In genomic region chr17:226773-227580, GRCh38 we compare ENCODE assay signal across 15 cellular contexts. TPM values are rescaled to one million over a fixed set of nuclear protein-coding genes. Genes with fewer than 3 reads are reported as not detected.
DNase-seq lines count a peak whose midpoint lies in the region; ATAC-seq and FAIRE-seq lines count a peak whose summit lies in the region.
"Had no signal": no experiment of that assay in that cellular context is flagged by ENCODE, and none has a peak within 500 bp of the region (broad histone marks: within the 10 kb centered on the region; RNA-seq: fewer than 3 reads in every experiment).

No MANE protein-coding gene starts in this region.

- no peak overlapping the region for H2AFZ ChIP-seq in neuronal stem cell (ENCODE audit: low read length)

- H3K4me2 ChIP-seq in neuronal stem cell (ENCODE audit: insufficient read depth, low read length, poor library complexity, severe bottlenecking), result no peak overlapping the region

- no CpG with 5 or more reads among the region's 19 CpGs for WGBS in neuronal stem cell (ENCODE audit: extremely low coverage in 2 of 2, insufficient read length in 2 of 2, insufficient replicate concordance in 1 of 2), 2 donors

- no peak overlapping the region for H3K18ac ChIP-seq in neuronal stem cell (ENCODE audit: low read length)

- H3K27ac ChIP-seq in neuronal stem cell (replicated peaks; ENCODE audit: low read length), result no peak overlapping the region
- H3K27ac ChIP-seq: stomach had no signal

- peaks cover 0 to 4% (median 0%) of the 10 kb centered on the region in 3 experiments for H3K27me3 ChIP-seq in neuronal stem cell (ENCODE audit: control insufficient read depth in 3 of 3, insufficient read depth in 3 of 3, low read depth in 1 of 3, low read length in 3 of 3)
- H3K27me3 ChIP-seq: stomach had no signal

- H3K4me3 ChIP-seq in neuronal stem cell (ENCODE audit: low read length in 2 of 2), result no peak overlapping the region
- H3K4me3 ChIP-seq: stomach had no signal

- peak overlapping the region; percentile 10 for H3K14ac ChIP-seq in neuronal stem cell (ENCODE audit: low read length)

- peak in 8 of 14 donors; percentile 11 to 59 (median 20) for DNase-seq in C1 segment of cervical spinal cord (lab: John Stamatoyannopoulos, UW)
- peak in 37 of 56 donors; percentile 9 to 66 (median 34) for DNase-seq in amygdala (lab: John Stamatoyannopoulos, UW)
- peak in 30 of 51 donors; percentile 13 to 84 (median 32) for DNase-seq in hypothalamus (lab: John Stamatoyannopoulos, UW)
- DNase-seq in neuronal stem cell (ENCODE audit: low spot score), result no peak
- no peak for DNase-seq in NCI-H1092 treated with DMSO at 0.1 percent for 48 hours (lab: John Stamatoyannopoulos, UW)
- no peak for DNase-seq in AG08395 (ENCODE audit: low spot score)
- no peak for DNase-seq in HTR-8/SVneo (ENCODE audit: insufficient read length, low spot score)
- DNase-seq: activated CD4-positive, alpha-beta T cell treated with anti-CD3 and anti-CD28 coated beads, Interleukin-2, amount 50 U/mL, for 1 hour; activated naive CD8-positive, alpha-beta T cell treated with anti-CD3 and anti-CD28 coated beads, Interleukin-2, amount 10 ng/mL, durations not matched to agents 7 days and 5 days; DMS 273 treated with DMSO at 0.1 percent for 48 hours; NCI-H1105 treated with DMSO at 0.1 percent for 48 hours; stomach had no signal

- H4K8ac ChIP-seq in neuronal stem cell (ENCODE audit: low read depth, low read length), result no peak overlapping the region

- H3K36me3 ChIP-seq in neuronal stem cell (replicated peaks in 1 of 2; ENCODE audit: control insufficient read depth in 2 of 2, insufficient read depth in 2 of 2, low read length in 2 of 2), result no peaks in the 10 kb centered on the region

- no peaks in the 10 kb centered on the region for H3K79me1 ChIP-seq in neuronal stem cell (ENCODE audit: low read depth, low read length)

- no peak overlapping the region for H2BK12ac ChIP-seq in neuronal stem cell (ENCODE audit: low read length)

- H3K23ac ChIP-seq in neuronal stem cell (ENCODE audit: low read depth, low read length, poor library complexity), result no peak overlapping the region

- peaks cover 0 to under 1% of the 10 kb centered on the region in 2 donors for H3K9me3 ChIP-seq in neuronal stem cell (replicated peaks in 1 of 2; ENCODE audit: control insufficient read depth in 2 of 2, insufficient read depth in 1 of 2, low read depth in 1 of 2, low read length in 2 of 2)
- H3K9me3 ChIP-seq: stomach had no signal

- no peak overlapping the region for H3K4ac ChIP-seq in neuronal stem cell (ENCODE audit: low read length)

- peak overlapping the region; percentile 60 for H3K9ac ChIP-seq in neuronal stem cell (ENCODE audit: low read depth, low read length, poor library complexity)

- no peak overlapping the region for H2BK15ac ChIP-seq in neuronal stem cell (ENCODE audit: low read length)

- no peak overlapping the region for H2AK5ac ChIP-seq in neuronal stem cell (ENCODE audit: low read depth, low read length)

- no peak overlapping the region for H2BK120ac ChIP-seq in neuronal stem cell (ENCODE audit: low read depth, low read length)

- ATAC-seq in HG03097 (IDR thresholded peaks at IDR 0.05; ENCODE audit: low FRiP score, unreplicated experiment), result no peak
- ATAC-seq: SK-N-SH treated with all-trans-retinoic acid at 6 μM for 48 hours had no signal

- FAIRE-seq in HTR-8/SVneo (lab: Jason Lieb, UNC), result no peak
- FAIRE-seq: endometrium had no signal

- peaks cover 7 to 9% of the 10 kb centered on the region in 2 donors for H3K4me1 ChIP-seq in neuronal stem cell (ENCODE audit: control insufficient read depth in 2 of 2, insufficient read depth in 1 of 2, low read depth in 1 of 2, low read length in 2 of 2)
- H3K4me1 ChIP-seq: stomach had no signal

- no peak overlapping the region for H4K91ac ChIP-seq in neuronal stem cell (ENCODE audit: low read depth, low read length, poor library complexity)

- no peak overlapping the region for H2BK5ac ChIP-seq in neuronal stem cell (ENCODE audit: low read length)

RNA-seq across cellular contexts. Expression of gene DOC2B, which starts 45.5 kb away (rescaled TPM):
- 5.0 TPM for polyA plus RNA-seq in neuronal stem cell (2013, experiment 1 of 2)
- 4.9 TPM for polyA plus RNA-seq in neuronal stem cell (2013, experiment 2 of 2)

Comparison
In these comparisons a context has a peak if more than half of its experiments do, and no peak if none do; other contexts are left out.
1. DNase-seq: peak in C1 segment of cervical spinal cord (8 of 14), amygdala (37 of 56) and hypothalamus (30 of 51); none in neuronal stem cell (single experiment), NCI-H1092 treated with DMSO at 0.1 percent for 48 hours (single experiment), AG08395 (single experiment) and HTR-8/SVneo (single experiment).